8 cellular contexts compared by ENCODE assay signal in genomic region chr17:54900457-54901229, GRCh38. TPM values are rescaled to one million over a fixed set of nuclear protein-coding genes. Genes with fewer than 3 reads are reported as not detected.
DNase-seq lines count a peak whose midpoint lies in the region; ATAC-seq, FAIRE-seq and TF ChIP-seq lines count a peak whose summit lies in the region.

Gene TOM1L1, plus strand, starts transcription at chr17:54900852. Its CDS starts 14 bp downstream, at chr17:54900866.

- H3K9ac ChIP-seq in HCT116 (ENCODE audit: low read length) = peak within 1 kb of the TSS; percentile 73

- peak within 1 kb of the TSS; percentile 90 for H2AFZ ChIP-seq in HCT116 (ENCODE audit: low read depth, low read length, poor library complexity, severe bottlenecking)

- no peaks in the 10 kb centered on the region for H3K27me3 ChIP-seq in HCT116 (ENCODE audit: insufficient read depth, low read length)

- no peak for DNase-seq in GM12864 (ENCODE audit: low read depth)
- peak; percentile 86 for DNase-seq in HCT116 (ENCODE audit: low read depth, low spot score)
- peak; percentile 29 for DNase-seq in MV-4-11 (lab: John Stamatoyannopoulos, UW)
- DNase-seq in SKM-1 treated with dmso at 0.1 percent for 144 hours (lab: John Stamatoyannopoulos, UW; ENCODE audit: unreplicated experiment) = peak; percentile 39
- DNase-seq in coronary artery (ENCODE audit: low spot score) = peak; percentile 86
- peak; percentile 94 for DNase-seq in left kidney (ENCODE audit: low read depth, low spot score)
- peak; percentile 8 for DNase-seq in stimulated activated CD4-positive, alpha-beta T cell treated with anti-CD3 and anti-CD28 coated beads, Interleukin-4, amount 100 ng/mL, for 24 hours
- no peak for DNase-seq in urothelium cell line (ENCODE audit: low spot score)

- H3K9me3 ChIP-seq in HCT116 (ENCODE audit: control insufficient read depth in 1 of 2, insufficient read depth in 1 of 2, low read depth in 1 of 2, low read length in 2 of 2) = no peaks in the 10 kb centered on the region

- intact Hi-C loops in HCT116 (cut with micrococcal nuclease) = loop anchor here (2.0 kb wide), 1 partner anchor 68 kb away; the partner anchor contains the start of genes COX11 and STXBP4

- peaks cover 11 to 18% of the 10 kb centered on the region in 2 experiments; a peak in 3 of 4 replicates for H3K4me1 ChIP-seq in HCT116 (ENCODE audit: control insufficient read depth in 1 of 2, insufficient read depth in 2 of 2, low read length in 2 of 2)

- peak within 1 kb of the TSS; percentile 75 for H3K27ac ChIP-seq in HCT116 (ENCODE audit: low read depth, low read length)
- peak within 1 kb of the TSS; percentile 48 to 55 for H3K27ac ChIP-seq in coronary artery

- peaks cover 14% of the 10 kb centered on the region for H3K79me2 ChIP-seq in HCT116 (ENCODE audit: insufficient read depth, low read length)

- peak; percentile 98 for ATAC-seq in HCT116

- peak within 1 kb of the TSS; percentile 77 for H3K4me2 ChIP-seq in HCT116 (ENCODE audit: low read length)

- RAD21 ChIA-PET in HCT116 (lab: Charles Lee; ENCODE audit: low non-redundant PET in 1 of 2, low total read pairs in 2 of 2, uncharacterized antibody in 2 of 2, unreplicated experiment in 2 of 2) = no interaction called here

- no peak for TF ChIP-seq POLR2A in HCT116 (IDR thresholded peaks at IDR 0.05; ENCODE audit: borderline replicate concordance, extremely low read depth, insufficient read depth, insufficient read length)

- POLR2A ChIA-PET in HCT116 (lab: Charles Lee) = interaction anchor here (1.2 kb wide), 1 partner anchor 12 kb away, joined by 5 read pairs; no protein-coding TSS in a partner anchor

- peak; percentile 31; the same call in 1 of the 2 replicates for TF ChIP-seq RAD21 in HCT116 (IDR thresholded peaks at IDR 0.05; ENCODE audit: low read depth)

- H3K4me3 ChIP-seq in GM12864 (ENCODE audit: low read depth, low read length) (peak within 1 kb of the TSS; percentile 45), HCT116 (replicated peaks in 1 of 2; ENCODE audit: low read depth in 1 of 2, low read length in 2 of 2) (peak within 1 kb of the TSS; percentile 76 to 90), coronary artery (peak within 1 kb of the TSS; percentile 79)

- TF ChIP-seq CTCF in GM12864 (IDR thresholded peaks at IDR 0.05; ENCODE audit: low read depth, low read length, missing control alignments) = no peak
- peak in 2 of 3 experiments; percentile 22 to 25; a peak in 2 of 6 replicates for TF ChIP-seq CTCF in HCT116 (IDR thresholded peaks at IDR 0.05 in 2 of 3, conservative IDR thresholded peaks at IDR 0.05 in 1 of 3; ENCODE audit: borderline replicate concordance in 1 of 3, insufficient read depth in 1 of 3, low read depth in 2 of 3, low read length in 2 of 3)
- TF ChIP-seq CTCF in coronary artery (IDR thresholded peaks at IDR 0.05) = no peak

- no peaks in the 10 kb centered on the region for H4K20me1 ChIP-seq in HCT116 (ENCODE audit: insufficient read depth)

- CTCF ChIA-PET in HCT116 (lab: Charles Lee) = interaction anchor here (1.0 to 1.4 kb wide), 2 partner anchors 10 to 12 kb away, joined by 3 to 5 read pairs; no protein-coding TSS in a partner anchor

- FAIRE-seq in urothelium cell line (lab: Jason Lieb, UNC) = no peak

- peaks cover 0 to 3% of the 10 kb centered on the region in 2 experiments; a peak in 3 of 4 replicates for H3K36me3 ChIP-seq in HCT116 (ENCODE audit: control insufficient read depth in 1 of 2, insufficient read depth in 2 of 2, low read length in 2 of 2)

- H3K9me2 ChIP-seq in HCT116 (ENCODE audit: insufficient read depth) = no peaks in the 10 kb centered on the region

- no TSS peak for BruUV-seq in HCT116 (replicated peaks; lab: Mats Ljungman, UMichigan)

TF ChIP-seq in HCT116, 20 proteins besides CTCF, POLR2A, EP300 and RAD21:
- TF ChIP-seq EGR1 (IDR thresholded peaks at IDR 0.05; ENCODE audit: low read depth) = no peak
- TF ChIP-seq YY1 (IDR thresholded peaks at IDR 0.05; ENCODE audit: extremely low read depth, insufficient replicate concordance, low read depth, low read length) = peak; percentile 68
- TF ChIP-seq TCF7L2 (IDR thresholded peaks at IDR 0.05; ENCODE audit: borderline replicate concordance, extremely low read depth, insufficient read depth, insufficient read length) = peak; percentile 93
- peak; percentile 65 for TF ChIP-seq ZFX (IDR thresholded peaks at IDR 0.05)
- TF ChIP-seq CBX3 (IDR thresholded peaks at IDR 0.05; ENCODE audit: low read depth) = no peak
- TF ChIP-seq CEBPB (IDR thresholded peaks at IDR 0.05; ENCODE audit: low read depth) = no peak
- no peak for TF ChIP-seq EZH2 (IDR thresholded peaks at IDR 0.05)
- no peak for TF ChIP-seq ELF1 (IDR thresholded peaks at IDR 0.05; ENCODE audit: borderline replicate concordance, low read depth)
- no peak for TF ChIP-seq ZBTB33 (IDR thresholded peaks at IDR 0.05; ENCODE audit: extremely low read depth, insufficient replicate concordance, low read length)
- no peak for TF ChIP-seq ZNF274 (IDR thresholded peaks at IDR 0.05; ENCODE audit: low read depth, low read length)
- TF ChIP-seq SP1 (IDR thresholded peaks at IDR 0.05; ENCODE audit: low read depth) = no peak
- TF ChIP-seq SIN3A (IDR thresholded peaks at IDR 0.05; ENCODE audit: low read depth) = no peak; the same call in 1 of the 2 replicates
- peak; percentile 28; the same call in 1 of the 2 replicates for TF ChIP-seq MAX (IDR thresholded peaks at IDR 0.05)
- TF ChIP-seq SRF (IDR thresholded peaks at IDR 0.05; ENCODE audit: low read depth) = no peak
- TF ChIP-seq FOSL1 (IDR thresholded peaks at IDR 0.05; ENCODE audit: low read depth) = no peak
- peak; percentile 90 for TF ChIP-seq POLR2AphosphoS5 (IDR thresholded peaks at IDR 0.05; ENCODE audit: low read depth, low read length)
- TF ChIP-seq JUND (IDR thresholded peaks at IDR 0.05) = no peak
- no peak for TF ChIP-seq EZH2phosphoT487 (IDR thresholded peaks at IDR 0.05; ENCODE audit: borderline replicate concordance)
- no peak for TF ChIP-seq ATF3 (IDR thresholded peaks at IDR 0.05)
- TF ChIP-seq REST (IDR thresholded peaks at IDR 0.05; ENCODE audit: low read depth) = no peak

RNA-seq across cellular contexts. Expression of gene TOM1L1, which starts in this region (rescaled TPM):
- 70.8 TPM for total RNA-seq in HCT116 (2021; ENCODE audit: unreplicated experiment)
- polyA plus RNA-seq in HCT116 (2012) = 56.7 and 60.3 TPM in 2 replicates

Comparison
In these comparisons a context has a peak if more than half of its experiments do, and no peak if none do; other contexts are left out.
1. DNase-seq: peak in HCT116 (single experiment), MV-4-11 (single experiment), SKM-1 treated with dmso at 0.1 percent for 144 hours (single experiment), coronary artery (single experiment), left kidney (single experiment) and stimulated activated CD4-positive, alpha-beta T cell treated with anti-CD3 and anti-CD28 coated beads, Interleukin-4, amount 100 ng/mL, for 24 hours (single experiment); none in GM12864 (single experiment) and urothelium cell line (single experiment).
2. CTCF ChIP-seq: peak in HCT116 (2 of 3); none in GM12864 (single experiment) and coronary artery (single experiment).
3. Peak in every context shown above with its lines, with median percentiles within 50 percentile points of each other: H3K4me3 ChIP-seq.